Comparison of ENCODE assay signal across 1 cellular context in the genomic region with DNA sequence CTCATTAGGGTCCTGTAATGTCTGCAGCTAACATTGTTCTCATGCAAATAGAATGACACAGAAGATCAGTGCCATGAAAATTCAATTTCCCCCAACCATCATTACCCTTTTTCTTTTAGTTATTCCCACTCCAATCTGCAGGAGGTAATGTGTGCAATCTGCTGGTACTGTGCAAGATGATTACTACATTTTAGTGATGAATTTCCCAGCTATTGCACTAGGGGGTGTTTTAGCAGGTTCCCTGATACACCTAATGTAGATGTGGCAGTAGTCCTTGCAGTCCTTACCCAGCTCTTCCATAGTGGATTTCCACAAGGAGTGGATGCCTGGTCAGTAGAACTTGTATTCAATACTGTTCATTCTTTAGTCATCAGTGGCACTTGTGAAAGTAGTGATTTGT.
TF ChIP-seq lines count a peak whose summit lies in the region.

No MANE protein-coding gene starts in this region.

TF ChIP-seq in K562, 482 proteins besides CTCF, POLR2A, EP300 and RAD21 (continued from another document):
- TF ChIP-seq, protein P1, sequence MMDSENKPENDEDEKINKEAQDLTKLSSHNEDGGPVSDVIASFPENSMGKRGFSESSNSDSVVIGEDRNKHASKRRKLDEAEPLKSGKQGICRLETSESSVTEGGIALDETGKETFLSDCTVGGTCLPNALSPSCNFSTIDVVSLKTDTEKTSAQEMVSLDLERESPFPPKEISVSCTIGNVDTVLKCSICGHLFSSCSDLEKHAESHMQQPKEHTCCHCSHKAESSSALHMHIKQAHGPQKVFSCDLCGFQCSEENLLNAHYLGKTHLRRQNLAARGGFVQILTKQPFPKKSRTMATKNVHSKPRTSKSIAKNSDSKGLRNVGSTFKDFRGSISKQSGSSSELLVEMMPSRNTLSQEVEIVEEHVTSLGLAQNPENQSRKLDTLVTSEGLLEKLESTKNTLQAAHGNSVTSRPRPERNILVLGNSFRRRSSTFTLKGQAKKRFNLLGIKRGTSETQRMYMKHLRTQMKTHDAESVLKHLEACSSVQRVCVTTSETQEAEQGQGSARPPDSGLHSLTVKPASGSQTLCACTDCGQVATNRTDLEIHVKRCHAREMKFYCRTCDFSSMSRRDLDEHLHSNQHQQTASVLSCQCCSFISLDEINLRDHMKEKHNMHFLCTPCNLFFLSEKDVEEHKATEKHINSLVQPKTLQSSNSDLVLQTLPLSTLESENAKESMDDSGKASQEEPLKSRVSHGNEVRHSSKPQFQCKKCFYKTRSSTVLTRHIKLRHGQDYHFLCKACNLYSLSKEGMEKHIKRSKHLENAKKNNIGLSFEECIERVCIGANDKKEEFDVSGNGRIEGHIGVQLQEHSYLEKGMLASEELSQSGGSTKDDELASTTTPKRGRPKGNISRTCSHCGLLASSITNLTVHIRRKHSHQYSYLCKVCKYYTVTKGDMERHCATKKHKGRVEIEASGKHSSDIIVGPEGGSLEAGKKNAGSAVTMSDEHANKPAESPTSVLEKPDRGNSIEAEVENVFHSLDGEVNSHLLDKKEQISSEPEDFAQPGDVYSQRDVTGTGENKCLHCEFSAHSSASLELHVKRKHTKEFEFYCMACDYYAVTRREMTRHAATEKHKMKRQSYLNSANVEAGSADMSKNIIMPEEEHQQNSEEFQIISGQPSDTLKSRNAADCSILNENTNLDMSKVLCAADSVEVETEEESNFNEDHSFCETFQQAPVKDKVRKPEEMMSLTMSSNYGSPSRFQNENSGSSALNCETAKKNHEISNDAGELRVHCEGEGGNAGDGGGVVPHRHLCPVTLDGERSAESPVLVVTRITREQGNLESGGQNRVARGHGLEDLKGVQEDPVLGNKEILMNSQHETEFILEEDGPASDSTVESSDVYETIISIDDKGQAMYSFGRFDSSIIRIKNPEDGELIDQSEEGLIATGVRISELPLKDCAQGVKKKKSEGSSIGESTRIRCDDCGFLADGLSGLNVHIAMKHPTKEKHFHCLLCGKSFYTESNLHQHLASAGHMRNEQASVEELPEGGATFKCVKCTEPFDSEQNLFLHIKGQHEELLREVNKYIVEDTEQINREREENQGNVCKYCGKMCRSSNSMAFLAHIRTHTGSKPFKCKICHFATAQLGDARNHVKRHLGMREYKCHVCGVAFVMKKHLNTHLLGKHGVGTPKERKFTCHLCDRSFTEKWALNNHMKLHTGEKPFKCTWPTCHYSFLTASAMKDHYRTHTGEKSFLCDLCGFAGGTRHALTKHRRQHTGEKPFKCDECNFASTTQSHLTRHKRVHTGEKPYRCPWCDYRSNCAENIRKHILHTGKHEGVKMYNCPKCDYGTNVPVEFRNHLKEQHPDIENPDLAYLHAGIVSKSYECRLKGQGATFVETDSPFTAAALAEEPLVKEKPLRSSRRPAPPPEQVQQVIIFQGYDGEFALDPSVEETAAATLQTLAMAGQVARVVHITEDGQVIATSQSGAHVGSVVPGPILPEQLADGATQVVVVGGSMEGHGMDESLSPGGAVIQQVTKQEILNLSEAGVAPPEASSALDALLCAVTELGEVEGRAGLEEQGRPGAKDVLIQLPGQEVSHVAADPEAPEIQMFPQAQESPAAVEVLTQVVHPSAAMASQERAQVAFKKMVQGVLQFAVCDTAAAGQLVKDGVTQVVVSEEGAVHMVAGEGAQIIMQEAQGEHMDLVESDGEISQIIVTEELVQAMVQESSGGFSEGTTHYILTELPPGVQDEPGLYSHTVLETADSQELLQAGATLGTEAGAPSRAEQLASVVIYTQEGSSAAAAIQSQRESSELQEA (IDR thresholded peaks at IDR 0.05; ENCODE audit: low read depth): no peak
- TF ChIP-seq ZNF696 (CRISPR knock-in tag; conservative IDR thresholded peaks at IDR 0.05) (no peak), ARID3B (CRISPR knock-in tag; IDR thresholded peaks at IDR 0.05; ENCODE audit: borderline replicate concordance) (no peak), ZNF79 (CRISPR knock-in tag; IDR thresholded peaks at IDR 0.05; ENCODE audit: low read depth) (no peak), ZNF444 (CRISPR knock-in tag; IDR thresholded peaks at IDR 0.05) (no peak), IRF9 (tag; IDR thresholded peaks at IDR 0.05) (no peak), ZNF408 (CRISPR knock-in tag; IDR thresholded peaks at IDR 0.05; ENCODE audit: low read depth) (no peak), JUNB (CRISPR knock-in tag; conservative IDR thresholded peaks at IDR 0.05) (no peak), NR2F6 (CRISPR knock-in tag; IDR thresholded peaks at IDR 0.05) (no peak), GTF2A2 (tag; IDR thresholded peaks at IDR 0.05) (no peak), CHD2 (IDR thresholded peaks at IDR 0.05; ENCODE audit: low read depth, low read length) (no peak), ATF7 (IDR thresholded peaks at IDR 0.05) (no peak), ZBTB26 (CRISPR knock-in tag; IDR thresholded peaks at IDR 0.05) (no peak), SAFB (IDR thresholded peaks at IDR 0.05; ENCODE audit: borderline replicate concordance, low read depth, low read length) (no peak), PTRF (tag; IDR thresholded peaks at IDR 0.05) (no peak)
